Comparison of ENCODE assay signal across 14 cellular contexts in genomic region chr18:50982802-50983179, GRCh38. TPM values are rescaled to one million over a fixed set of nuclear protein-coding genes. Genes with fewer than 3 reads are reported as not detected.
A peak's percentile ranks its signal among the peaks of the same experiment; 100 is the strongest.
DNase-seq lines count a peak whose midpoint lies in the region; TF ChIP-seq lines count a peak whose summit lies in the region.
"Had no signal": no experiment of that assay in that cellular context is flagged by ENCODE, and none has a peak within 500 bp of the region (broad histone marks: within the 10 kb centered on the region; RNA-seq: fewer than 3 reads in every experiment).

No MANE protein-coding gene starts in this region.

- no peaks in the 10 kb centered on the region for H3K36me3 ChIP-seq in colonic mucosa
- no peaks in the 10 kb centered on the region for H3K36me3 ChIP-seq in prostate gland
- peaks cover 0 to 67% (median under 1%) of the 10 kb centered on the region in 3 donors for H3K36me3 ChIP-seq in esophagus squamous epithelium

- WGBS in prostate gland, result 64% methylated on average over 3 of the region's 3 CpGs
- WGBS in esophagus squamous epithelium, 2 donors, result 84 to 92% methylated on average over 3 of the region's 3 CpGs

- H3K27me3 ChIP-seq in colonic mucosa (no peaks in the 10 kb centered on the region), prostate gland (replicated peaks; ENCODE audit: insufficient read depth) (no peaks in the 10 kb centered on the region), esophagus squamous epithelium (no peaks in the 10 kb centered on the region)
- H3K27me3 ChIP-seq: gastrocnemius medialis, upper lobe of right lung had no signal

- peak overlapping the region in 1 of 2 donors; percentile 59 for H3K9ac ChIP-seq in colonic mucosa (ENCODE audit: low read depth in 2 of 2, low read length in 2 of 2)

- DNase-seq in NCI-H146 (lab: John Stamatoyannopoulos, UW) (peak; percentile 28), NCI-H146 treated with DMSO at 0.1 percent for 48 hours (lab: John Stamatoyannopoulos, UW; ENCODE audit: unreplicated experiment) (no peak), OCI-M1 (lab: John Stamatoyannopoulos, UW) (peak; percentile 6), colonic mucosa (no peak), prostate gland (ENCODE audit: low spot score) (peak; percentile 16), activated gamma-delta T cell (lab: John Stamatoyannopoulos, UW) (no peak), esophagus squamous epithelium (lab: John Stamatoyannopoulos, UW) (no peak), activated gamma-delta T cell treated with Interleukin-2 at 50 U/mL for 16 hours (no peak)
- DNase-seq: activated T-cell treated with anti-CD3 and anti-CD28 coated beads, Interleukin-2, amount 50 U/mL, for 72 hours; DMS79; gastrocnemius medialis; NCI-H345; upper lobe of right lung had no signal

- H3K4me3 ChIP-seq in colonic mucosa, result no peak overlapping the region
- no peak overlapping the region for H3K4me3 ChIP-seq in prostate gland
- H3K4me3 ChIP-seq in esophagus squamous epithelium, result no peak overlapping the region
- H3K4me3 ChIP-seq: A549, gastrocnemius medialis, upper lobe of right lung had no signal

- TF ChIP-seq CTCF in colonic mucosa (IDR thresholded peaks at IDR 0.05), result no peak
- TF ChIP-seq CTCF in prostate gland (IDR thresholded peaks at IDR 0.05), result peak in 1 of 4 experiments; percentile 18
- TF ChIP-seq CTCF in esophagus squamous epithelium (IDR thresholded peaks at IDR 0.05), result no peak

- peaks cover 4% of the 10 kb centered on the region for H3K4me1 ChIP-seq in colonic mucosa
- H3K4me1 ChIP-seq in prostate gland (replicated peaks), result peaks cover 11% of the 10 kb centered on the region
- peaks cover 0 to 22% (median 12%) of the 10 kb centered on the region in 3 donors for H3K4me1 ChIP-seq in esophagus squamous epithelium
- H3K4me1 ChIP-seq: upper lobe of right lung had no signal

- peak overlapping the region; percentile 66 for H3K27ac ChIP-seq in colonic mucosa
- H3K27ac ChIP-seq in prostate gland, result peak overlapping the region; percentile 83 to 89
- no peak overlapping the region for H3K27ac ChIP-seq in esophagus squamous epithelium
- H3K27ac ChIP-seq: A549, gastrocnemius medialis, upper lobe of right lung had no signal

- TF ChIP-seq POLR2A in prostate gland (IDR thresholded peaks at IDR 0.05), result no peak
- no peak for TF ChIP-seq POLR2A in esophagus squamous epithelium (IDR thresholded peaks at IDR 0.05)

- no peaks in the 10 kb centered on the region for H3K9me3 ChIP-seq in colonic mucosa
- H3K9me3 ChIP-seq in prostate gland, result no peaks in the 10 kb centered on the region
- H3K9me3 ChIP-seq in esophagus squamous epithelium, result peaks cover 0 to under 1% (median 0%) of the 10 kb centered on the region in 3 donors
- H3K9me3 ChIP-seq: A549, gastrocnemius medialis, upper lobe of right lung had no signal

- intact Hi-C loops in colonic mucosa (cut with DNase I), result no loop called here
- intact Hi-C loops in prostate gland (cut with DNase I), result no loop called here
- intact Hi-C loops in esophagus squamous epithelium (cut with DNase I), result no loop called here

RNA-seq across cellular contexts. Expression of gene ELAC1, which starts 15.0 kb away (rescaled TPM):
- 10 to 100 TPM in 1 of 2 donors, 1 to 10 TPM in 1; 7.0 to 11.3 TPM for total RNA-seq in colonic mucosa
- 10 to 100 TPM in 1 of 2 donors, 1 to 10 TPM in 1; 7.1 to 16.0 TPM for total RNA-seq in prostate gland
- total RNA-seq in esophagus squamous epithelium, result 1 to 10 TPM; 1.6 to 8.9 (median 6.0) TPM

RNA-seq across cellular contexts. Expression of gene SMAD4, which starts 47.2 kb away (rescaled TPM):
- 100 to 1,000 TPM in 1 of 2 donors, 10 to 100 TPM in 1; 74.0 to 106 TPM for total RNA-seq in colonic mucosa
- total RNA-seq in prostate gland, result 100 to 1,000 TPM; 214 to 225 TPM
- total RNA-seq in esophagus squamous epithelium, result 10 to 100 TPM; 32.9 to 84.5 (median 49.3) TPM

Comparison
In these comparisons a context has a peak if more than half of its experiments do, and no peak if none do; other contexts are left out.
1. DNase-seq: peak in NCI-H146 (single experiment), OCI-M1 (single experiment) and prostate gland (single experiment); none in NCI-H146 treated with DMSO at 0.1 percent for 48 hours (single experiment), colonic mucosa (single experiment), activated gamma-delta T cell (single experiment), esophagus squamous epithelium (single experiment) and activated gamma-delta T cell treated with Interleukin-2 at 50 U/mL for 16 hours (single experiment).
2. H3K27ac ChIP-seq: peak in colonic mucosa (single experiment) and prostate gland (2 of 2); none in esophagus squamous epithelium (0 of 4).